ENCODE assay signal across 8 cellular contexts in genomic region chr17:27756467-27757371, GRCh38. TPM values are rescaled to one million over a fixed set of nuclear protein-coding genes. Genes with fewer than 3 reads are reported as not detected.
DNase-seq lines count a peak whose midpoint lies in the region; ATAC-seq and TF ChIP-seq lines count a peak whose summit lies in the region.

No MANE protein-coding gene starts in this region.

- TF ChIP-seq POLR2A in stomach (IDR thresholded peaks at IDR 0.05) = no peak

- H3K27ac ChIP-seq in dorsolateral prefrontal cortex (no peak overlapping the region), stomach (no peak overlapping the region)

- WGBS in stomach, 5 donors = 68 to 75% (median 74%) methylated on average over 16 to 17 of the region's 17 CpGs

- H3K27me3 ChIP-seq in dorsolateral prefrontal cortex (no peaks in the 10 kb centered on the region), stomach (no peaks in the 10 kb centered on the region)

- H3K4me3 ChIP-seq in dorsolateral prefrontal cortex = no peak overlapping the region
- H3K4me3 ChIP-seq in stomach = no peak overlapping the region

- peak; percentile 54 for DNase-seq in ELF-1 (ENCODE audit: low read depth, low spot score)
- DNase-seq in activated CD4-positive, alpha-beta T cell treated with anti-CD3 and anti-CD28 coated beads for 48 hours = peak; percentile 79
- peak in 9 of 10 donors; percentile 42 to 79 (median 62) for DNase-seq in dorsolateral prefrontal cortex
- peak; percentile 53 for DNase-seq in mucosa of gallbladder (ENCODE audit: low spot score)
- DNase-seq in stomach = peak; percentile 69
- DNase-seq in HuH-7.5 (ENCODE audit: low spot score) = no peak

- no peaks in the 10 kb centered on the region for H3K4me1 ChIP-seq in stomach

- no peak for TF ChIP-seq EP300 in stomach (IDR thresholded peaks at IDR 0.05)

- TF ChIP-seq CTCF in LNCAP (IDR thresholded peaks at IDR 0.05) (peak; percentile 91), dorsolateral prefrontal cortex (IDR thresholded peaks at IDR 0.05 in 54 of 56, conservative IDR thresholded peaks at IDR 0.05 in 2 of 56; ENCODE audit: low read depth in 1 of 56, partially characterized antibody in 56 of 56) (peak; percentile 76 to 98 (median 92)), stomach (IDR thresholded peaks at IDR 0.05) (peak in 5 of 7 experiments; percentile 67 to 92 (median 89))

- intact Hi-C loops in dorsolateral prefrontal cortex (cut with DNase I) (loop anchor here (2.0 to 10.0 kb wide), 4 partner anchors 102 to 522 kb away; no protein-coding TSS in a partner anchor), stomach (cut with DNase I; ENCODE audit: low total_unique reads) (no loop called here)

- H3K36me3 ChIP-seq in stomach = no peaks in the 10 kb centered on the region

- ATAC-seq in HG03196 (IDR thresholded peaks at IDR 0.05; ENCODE audit: unreplicated experiment) = no peak

- no peaks in the 10 kb centered on the region for H3K9me3 ChIP-seq in stomach

RNA-seq across cellular contexts. Expression of gene NOS2, which starts 43.6 kb away (rescaled TPM):
- 10 to 100 TPM in 1 of 120 experiments, 1 to 10 TPM in 119; 1.4 to 12.0 (median 5.1) TPM for total RNA-seq in dorsolateral prefrontal cortex
- 0.12 TPM for total RNA-seq in mucosa of gallbladder
- total RNA-seq in stomach = under 1 TPM in 2 of 5 donors, not detected in 3; 0.18 to 0.87 TPM
- polyA plus RNA-seq in stomach = under 1 TPM in 1 of 3 donors, not detected in 2; 0.20 TPM
